Comparison of ENCODE assay signal across 1 cellular context in genomic region chr6:149897855-149898744, GRCh38.
TF ChIP-seq lines count a peak whose summit lies in the region.

RAET1E (minus strand) TSS chr6:149898113; CDS start chr6:149890901, 7,212 bp downstream.

TF ChIP-seq in K562, 482 proteins besides CTCF, POLR2A, EP300 and RAD21 (continued from another document):
- peak; percentile 55 for TF ChIP-seq PRDM10 (IDR thresholded peaks at IDR 0.05; ENCODE audit: partially characterized antibody)
